Comparison of ENCODE assay signal across 1 cellular context in the genomic region with DNA sequence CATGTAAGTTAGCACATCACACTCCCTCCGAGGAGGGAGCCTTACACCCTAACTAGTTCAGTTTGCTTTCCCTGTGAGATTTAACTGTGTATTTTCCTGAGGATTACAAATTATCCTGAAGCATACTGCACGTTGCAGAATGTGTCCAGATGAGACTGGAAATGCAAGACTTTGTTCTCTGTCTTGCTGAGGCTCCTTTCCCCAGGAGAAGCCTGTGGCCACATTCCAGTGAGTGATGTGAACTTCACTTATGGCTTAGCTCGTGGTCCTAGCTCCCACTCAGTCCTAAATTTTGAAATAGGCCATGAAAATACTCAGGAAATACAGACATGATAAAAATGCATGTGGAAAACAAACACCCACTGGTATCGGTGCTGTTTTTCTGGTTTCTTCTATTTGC.
TF ChIP-seq lines count a peak whose summit lies in the region.

No MANE protein-coding gene starts in this region.

TF ChIP-seq in SK-N-SH treated with all-trans-retinoic acid at 6 μM for 48 hours, 23 proteins besides CTCF, POLR2A, EP300 and RAD21:
- no peak for TF ChIP-seq ZFP3 (CRISPR knock-in tag; IDR thresholded peaks at IDR 0.05)
- TF ChIP-seq ZNF8 (CRISPR knock-in tag; IDR thresholded peaks at IDR 0.05), result no peak
- no peak for TF ChIP-seq TCF4 (CRISPR knock-in tag; IDR thresholded peaks at IDR 0.05; ENCODE audit: borderline replicate concordance)
- TF ChIP-seq ARNTL (CRISPR knock-in tag; IDR thresholded peaks at IDR 0.05; ENCODE audit: borderline replicate concordance, low read depth), result no peak
- TF ChIP-seq, protein P1, sequence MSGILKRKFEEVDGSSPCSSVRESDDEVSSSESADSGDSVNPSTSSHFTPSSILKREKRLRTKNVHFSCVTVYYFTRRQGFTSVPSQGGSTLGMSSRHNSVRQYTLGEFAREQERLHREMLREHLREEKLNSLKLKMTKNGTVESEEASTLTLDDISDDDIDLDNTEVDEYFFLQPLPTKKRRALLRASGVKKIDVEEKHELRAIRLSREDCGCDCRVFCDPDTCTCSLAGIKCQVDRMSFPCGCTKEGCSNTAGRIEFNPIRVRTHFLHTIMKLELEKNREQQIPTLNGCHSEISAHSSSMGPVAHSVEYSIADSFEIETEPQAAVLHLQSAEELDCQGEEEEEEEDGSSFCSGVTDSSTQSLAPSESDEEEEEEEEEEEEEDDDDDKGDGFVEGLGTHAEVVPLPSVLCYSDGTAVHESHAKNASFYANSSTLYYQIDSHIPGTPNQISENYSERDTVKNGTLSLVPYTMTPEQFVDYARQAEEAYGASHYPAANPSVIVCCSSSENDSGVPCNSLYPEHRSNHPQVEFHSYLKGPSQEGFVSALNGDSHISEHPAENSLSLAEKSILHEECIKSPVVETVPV (CRISPR knock-in tag; IDR thresholded peaks at IDR 0.05), result no peak
- TF ChIP-seq, protein P2, sequence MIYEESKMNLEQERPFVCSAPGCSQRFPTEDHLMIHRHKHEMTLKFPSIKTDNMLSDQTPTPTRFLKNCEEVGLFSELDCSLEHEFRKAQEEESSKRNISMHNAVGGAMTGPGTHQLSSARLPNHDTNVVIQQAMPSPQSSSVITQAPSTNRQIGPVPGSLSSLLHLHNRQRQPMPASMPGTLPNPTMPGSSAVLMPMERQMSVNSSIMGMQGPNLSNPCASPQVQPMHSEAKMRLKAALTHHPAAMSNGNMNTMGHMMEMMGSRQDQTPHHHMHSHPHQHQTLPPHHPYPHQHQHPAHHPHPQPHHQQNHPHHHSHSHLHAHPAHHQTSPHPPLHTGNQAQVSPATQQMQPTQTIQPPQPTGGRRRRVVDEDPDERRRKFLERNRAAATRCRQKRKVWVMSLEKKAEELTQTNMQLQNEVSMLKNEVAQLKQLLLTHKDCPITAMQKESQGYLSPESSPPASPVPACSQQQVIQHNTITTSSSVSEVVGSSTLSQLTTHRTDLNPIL (CRISPR knock-in tag; IDR thresholded peaks at IDR 0.05; ENCODE audit: low read depth), result no peak
- TF ChIP-seq TOX (CRISPR knock-in tag; IDR thresholded peaks at IDR 0.05; ENCODE audit: borderline replicate concordance), result no peak
- TF ChIP-seq, protein P3, sequence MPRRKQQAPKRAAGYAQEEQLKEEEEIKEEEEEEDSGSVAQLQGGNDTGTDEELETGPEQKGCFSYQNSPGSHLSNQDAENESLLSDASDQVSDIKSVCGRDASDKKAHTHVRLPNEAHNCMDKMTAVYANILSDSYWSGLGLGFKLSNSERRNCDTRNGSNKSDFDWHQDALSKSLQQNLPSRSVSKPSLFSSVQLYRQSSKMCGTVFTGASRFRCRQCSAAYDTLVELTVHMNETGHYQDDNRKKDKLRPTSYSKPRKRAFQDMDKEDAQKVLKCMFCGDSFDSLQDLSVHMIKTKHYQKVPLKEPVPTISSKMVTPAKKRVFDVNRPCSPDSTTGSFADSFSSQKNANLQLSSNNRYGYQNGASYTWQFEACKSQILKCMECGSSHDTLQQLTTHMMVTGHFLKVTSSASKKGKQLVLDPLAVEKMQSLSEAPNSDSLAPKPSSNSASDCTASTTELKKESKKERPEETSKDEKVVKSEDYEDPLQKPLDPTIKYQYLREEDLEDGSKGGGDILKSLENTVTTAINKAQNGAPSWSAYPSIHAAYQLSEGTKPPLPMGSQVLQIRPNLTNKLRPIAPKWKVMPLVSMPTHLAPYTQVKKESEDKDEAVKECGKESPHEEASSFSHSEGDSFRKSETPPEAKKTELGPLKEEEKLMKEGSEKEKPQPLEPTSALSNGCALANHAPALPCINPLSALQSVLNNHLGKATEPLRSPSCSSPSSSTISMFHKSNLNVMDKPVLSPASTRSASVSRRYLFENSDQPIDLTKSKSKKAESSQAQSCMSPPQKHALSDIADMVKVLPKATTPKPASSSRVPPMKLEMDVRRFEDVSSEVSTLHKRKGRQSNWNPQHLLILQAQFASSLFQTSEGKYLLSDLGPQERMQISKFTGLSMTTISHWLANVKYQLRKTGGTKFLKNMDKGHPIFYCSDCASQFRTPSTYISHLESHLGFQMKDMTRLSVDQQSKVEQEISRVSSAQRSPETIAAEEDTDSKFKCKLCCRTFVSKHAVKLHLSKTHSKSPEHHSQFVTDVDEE (CRISPR knock-in tag; IDR thresholded peaks at IDR 0.05), result no peak
- no peak for TF ChIP-seq SNAI2 (CRISPR knock-in tag; IDR thresholded peaks at IDR 0.05)
- no peak for TF ChIP-seq CSDC2 (CRISPR knock-in tag; IDR thresholded peaks at IDR 0.05)
- TF ChIP-seq ISL1 (CRISPR knock-in tag; IDR thresholded peaks at IDR 0.05), result no peak
- TF ChIP-seq, protein P4, sequence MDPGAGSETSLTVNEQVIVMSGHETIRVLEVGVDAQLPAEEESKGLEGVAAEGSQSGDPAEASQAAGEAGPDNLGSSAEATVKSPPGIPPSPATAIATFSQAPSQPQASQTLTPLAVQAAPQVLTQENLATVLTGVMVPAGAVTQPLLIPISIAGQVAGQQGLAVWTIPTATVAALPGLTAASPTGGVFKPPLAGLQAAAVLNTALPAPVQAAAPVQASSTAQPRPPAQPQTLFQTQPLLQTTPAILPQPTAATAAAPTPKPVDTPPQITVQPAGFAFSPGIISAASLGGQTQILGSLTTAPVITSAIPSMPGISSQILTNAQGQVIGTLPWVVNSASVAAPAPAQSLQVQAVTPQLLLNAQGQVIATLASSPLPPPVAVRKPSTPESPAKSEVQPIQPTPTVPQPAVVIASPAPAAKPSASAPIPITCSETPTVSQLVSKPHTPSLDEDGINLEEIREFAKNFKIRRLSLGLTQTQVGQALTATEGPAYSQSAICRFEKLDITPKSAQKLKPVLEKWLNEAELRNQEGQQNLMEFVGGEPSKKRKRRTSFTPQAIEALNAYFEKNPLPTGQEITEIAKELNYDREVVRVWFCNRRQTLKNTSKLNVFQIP (CRISPR knock-in tag; IDR thresholded peaks at IDR 0.05; ENCODE audit: borderline replicate concordance, low read depth), result no peak
- no peak for TF ChIP-seq PPARA (CRISPR knock-in tag; IDR thresholded peaks at IDR 0.05; ENCODE audit: borderline replicate concordance)
- TF ChIP-seq, protein P5, sequence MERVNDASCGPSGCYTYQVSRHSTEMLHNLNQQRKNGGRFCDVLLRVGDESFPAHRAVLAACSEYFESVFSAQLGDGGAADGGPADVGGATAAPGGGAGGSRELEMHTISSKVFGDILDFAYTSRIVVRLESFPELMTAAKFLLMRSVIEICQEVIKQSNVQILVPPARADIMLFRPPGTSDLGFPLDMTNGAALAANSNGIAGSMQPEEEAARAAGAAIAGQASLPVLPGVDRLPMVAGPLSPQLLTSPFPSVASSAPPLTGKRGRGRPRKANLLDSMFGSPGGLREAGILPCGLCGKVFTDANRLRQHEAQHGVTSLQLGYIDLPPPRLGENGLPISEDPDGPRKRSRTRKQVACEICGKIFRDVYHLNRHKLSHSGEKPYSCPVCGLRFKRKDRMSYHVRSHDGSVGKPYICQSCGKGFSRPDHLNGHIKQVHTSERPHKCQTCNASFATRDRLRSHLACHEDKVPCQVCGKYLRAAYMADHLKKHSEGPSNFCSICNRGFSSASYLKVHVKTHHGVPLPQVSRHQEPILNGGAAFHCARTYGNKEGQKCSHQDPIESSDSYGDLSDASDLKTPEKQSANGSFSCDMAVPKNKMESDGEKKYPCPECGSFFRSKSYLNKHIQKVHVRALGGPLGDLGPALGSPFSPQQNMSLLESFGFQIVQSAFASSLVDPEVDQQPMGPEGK (CRISPR knock-in tag; IDR thresholded peaks at IDR 0.05; ENCODE audit: borderline replicate concordance), result no peak
- TF ChIP-seq ZFP30 (CRISPR knock-in tag; IDR thresholded peaks at IDR 0.05), result no peak
- no peak for TF ChIP-seq RARB (CRISPR knock-in tag; IDR thresholded peaks at IDR 0.05)
- TF ChIP-seq ZNF565 (CRISPR knock-in tag; conservative IDR thresholded peaks at IDR 0.05; ENCODE audit: low read depth), result no peak
- TF ChIP-seq ZC3H10 (CRISPR knock-in tag; IDR thresholded peaks at IDR 0.05), result no peak
